In the genomic region with DNA sequence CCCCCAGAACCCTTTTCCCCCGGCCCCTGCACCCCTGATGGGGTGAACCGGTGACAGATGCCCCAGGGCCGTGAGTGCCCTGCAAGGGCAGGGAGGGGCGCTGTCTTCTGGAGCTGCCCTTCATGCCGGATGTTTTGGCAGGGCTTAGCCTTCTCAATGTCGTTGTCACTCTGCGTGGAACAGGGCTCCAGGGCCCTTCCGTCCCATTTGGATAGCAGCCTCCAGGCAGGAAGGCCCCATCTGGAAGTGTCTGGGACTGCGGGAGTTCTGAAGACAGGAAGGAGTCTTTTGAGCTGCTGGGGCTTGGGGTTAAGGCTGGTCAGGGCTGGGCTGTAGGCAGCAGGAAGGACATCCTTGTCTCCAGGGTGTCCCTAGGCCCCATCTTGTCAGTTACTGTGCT, we compare ENCODE assay signal across 1 cellular context.
TF ChIP-seq lines count a peak whose summit lies in the region.

No MANE protein-coding gene starts in this region.

TF ChIP-seq in endothelial cell of umbilical vein, 7 proteins besides CTCF, POLR2A, EP300 and RAD21:
- TF ChIP-seq MAX (IDR thresholded peaks at IDR 0.05; ENCODE audit: insufficient read depth, insufficient read length) (no peak), GATA2 (IDR thresholded peaks at IDR 0.05; ENCODE audit: insufficient read depth, insufficient read length, low read depth, low read length) (no peak), FOS (IDR thresholded peaks at IDR 0.05; ENCODE audit: borderline replicate concordance, insufficient read depth, low read length) (no peak), JUN (IDR thresholded peaks at IDR 0.05; ENCODE audit: borderline replicate concordance, insufficient read depth, insufficient read length, low read depth) (no peak), EZH2 (IDR thresholded peaks at IDR 0.05; ENCODE audit: borderline replicate concordance, low read depth, low read length, severe bottlenecking) (no peak), POLR2AphosphoS5 (IDR thresholded peaks at IDR 0.05; ENCODE audit: insufficient read depth, low read depth, low read length) (no peak), MYC (IDR thresholded peaks at IDR 0.05; ENCODE audit: low read depth, low read length) (no peak)
TF ChIP-seq in endothelial cell of umbilical vein: peak in this region for 0.
